Comparison of ENCODE assay signal across 27 cellular contexts in the genomic region with DNA sequence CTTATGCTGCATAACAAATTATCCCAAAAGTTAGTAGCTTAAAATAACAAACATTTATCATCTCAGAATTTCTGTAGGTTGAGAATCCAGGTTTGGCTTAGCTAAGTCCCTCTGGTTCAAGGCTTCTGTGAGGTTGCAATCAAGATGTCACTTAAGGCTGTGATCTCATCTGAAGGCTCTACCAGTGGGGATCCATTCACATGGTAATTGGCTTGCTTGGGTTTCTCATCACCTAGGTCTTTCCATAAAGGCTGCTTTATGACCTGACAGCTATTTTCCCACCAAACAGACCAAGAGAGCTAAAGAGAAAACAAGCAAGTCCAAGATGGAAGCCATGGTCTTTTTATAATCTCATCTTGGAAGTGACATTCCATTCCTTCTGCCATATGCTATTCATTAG.
"Had no signal": no experiment of that assay in that cellular context is flagged by ENCODE, and none has a peak within 500 bp of the region (broad histone marks: within the 10 kb centered on the region; RNA-seq: fewer than 3 reads in every experiment).

No MANE protein-coding gene starts in this region.

- H3K27ac ChIP-seq: left ventricle myocardium inferior, pancreas, prostate gland, skin epidermis, transverse colon, upper lobe of left lung, vagina had no signal

- H3K4me3 ChIP-seq: left ventricle myocardium inferior, lung, mucosa of descending colon, pancreas, prostate gland, skin epidermis, transverse colon, upper lobe of left lung, vagina had no signal

- H3K27ac Mint-ChIP-seq: naive thymus-derived CD4-positive, alpha-beta T cell; natural killer cell treated with Interleukin-12 subunit alpha and Interleukin-12 subunit beta and Interleukin-15 and Interleukin-18, amount 100 ng/mL, for 72 hours; stimulated activated memory B cell treated with anti-CD40 and anti-IgM and Interleukin-4, amounts not matched to agents 10 μg/mL and 1 μg/mL and 100 μg/mL, for 72 hours; stimulated activated naive CD8-positive, alpha-beta T cell treated with anti-CD3 and anti-CD28 coated beads, Interleukin-15, amount 100 ng/mL, for 72 hours had no signal

- H3K36me3 Mint-ChIP-seq: natural killer cell treated with Interleukin-12 subunit alpha and Interleukin-12 subunit beta and Interleukin-15 and Interleukin-18, amount 100 ng/mL, for 72 hours; stimulated activated memory B cell treated with anti-CD40 and anti-IgM and Interleukin-4, amounts not matched to agents 10 μg/mL and 1 μg/mL and 100 μg/mL, for 72 hours had no signal

- H3K9me3 ChIP-seq: left ventricle myocardium inferior, mucosa of descending colon, pancreas, prostate gland, transverse colon, upper lobe of left lung, vagina had no signal

- H3K27me3 ChIP-seq: pancreas, transverse colon, upper lobe of left lung, vagina had no signal

- H3K4me3 Mint-ChIP-seq: naive thymus-derived CD4-positive, alpha-beta T cell; natural killer cell treated with Interleukin-12 subunit alpha and Interleukin-12 subunit beta and Interleukin-15 and Interleukin-18, amount 100 ng/mL, for 72 hours; neural crest cell; stimulated activated memory B cell treated with anti-CD40 and anti-IgM and Interleukin-4, amounts not matched to agents 10 μg/mL and 1 μg/mL and 100 μg/mL, for 72 hours; stimulated activated naive CD8-positive, alpha-beta T cell treated with anti-CD3 and anti-CD28 coated beads, Interleukin-15, amount 100 ng/mL, for 72 hours had no signal

- H3K9me3 Mint-ChIP-seq: natural killer cell treated with Interleukin-12 subunit alpha and Interleukin-12 subunit beta and Interleukin-15 and Interleukin-18, amount 100 ng/mL, for 72 hours; stimulated activated memory B cell treated with anti-CD40 and anti-IgM and Interleukin-4, amounts not matched to agents 10 μg/mL and 1 μg/mL and 100 μg/mL, for 72 hours; stimulated activated naive CD8-positive, alpha-beta T cell treated with anti-CD3 and anti-CD28 coated beads, Interleukin-15, amount 100 ng/mL, for 72 hours had no signal

- DNase-seq: hypothalamus; left ventricle myocardium inferior; midbrain; mucosa of descending colon; naive thymus-derived CD4-positive, alpha-beta T cell; nucleus accumbens; pancreas; posterior cingulate gyrus; retina; right cardiac atrium; stimulated activated CD4-positive, alpha-beta T cell treated with anti-CD3 and anti-CD28 coated beads, Interleukin-12 subunit alpha, Interleukin-12 subunit beta, amount 100 ng/mL, for 4 hours; stimulated activated CD4-positive, alpha-beta T cell treated with anti-CD3 and anti-CD28 coated beads, Interleukin-15, amount 100 ng/mL, for 24 hours; stimulated activated CD4-positive, alpha-beta T cell treated with anti-CD3 and anti-CD28 coated beads, Interleukin-2, amount 100 ng/mL, for 24 hours; stimulated activated CD4-positive, alpha-beta T cell treated with anti-CD3 and anti-CD28 coated beads, Interleukin-4, amount 100 ng/mL, for 24 hours; stimulated activated naive CD4-positive, alpha-beta T cell treated with Interleukin-2 at 50 U/mL for 16 hours; stimulated activated naive CD8-positive, alpha-beta T cell treated with anti-CD3 and anti-CD28 coated beads, Interleukin-15, amount 100 ng/mL, for 72 hours; substantia nigra; transverse colon; upper lobe of left lung had no signal

- ATAC-seq: mucosa of descending colon; naive thymus-derived CD4-positive, alpha-beta T cell; natural killer cell treated with Interleukin-12 subunit alpha and Interleukin-12 subunit beta and Interleukin-15 and Interleukin-18, amount 100 ng/mL, for 72 hours; pancreas; right cardiac atrium; sciatic nerve; stimulated activated memory B cell treated with anti-CD40 and anti-IgM and Interleukin-4, amounts not matched to agents 10 μg/mL and 1 μg/mL and 100 μg/mL, for 72 hours; stimulated activated naive CD8-positive, alpha-beta T cell treated with anti-CD3 and anti-CD28 coated beads, Interleukin-15, amount 100 ng/mL, for 72 hours had no signal

- H3K4me1 ChIP-seq: left ventricle myocardium inferior, pancreas, prostate gland, transverse colon, upper lobe of left lung, vagina had no signal

- H3K36me3 ChIP-seq: prostate gland, transverse colon, upper lobe of left lung, vagina had no signal

- H3K4me1 Mint-ChIP-seq: naive thymus-derived CD4-positive, alpha-beta T cell; stimulated activated memory B cell treated with anti-CD40 and anti-IgM and Interleukin-4, amounts not matched to agents 10 μg/mL and 1 μg/mL and 100 μg/mL, for 72 hours; stimulated activated naive CD8-positive, alpha-beta T cell treated with anti-CD3 and anti-CD28 coated beads, Interleukin-15, amount 100 ng/mL, for 72 hours had no signal
